In genomic region chr15:22780267-22780666, GRCh38 we compare ENCODE assay signal across 11 cellular contexts. TPM values are rescaled to one million over a fixed set of nuclear protein-coding genes. Genes with fewer than 3 reads are reported as not detected.
DNase-seq lines count a peak whose midpoint lies in the region; FAIRE-seq and TF ChIP-seq lines count a peak whose summit lies in the region.
"Had no signal": no experiment of that assay in that cellular context is flagged by ENCODE, and none has a peak within 500 bp of the region (broad histone marks: within the 10 kb centered on the region; RNA-seq: fewer than 3 reads in every experiment).

No MANE protein-coding gene starts in this region.

- H3K4me1 Mint-ChIP-seq in activated T-cell treated with anti-CD3 and anti-CD28 coated beads, Interleukin-2, amount 50 U/mL, for 24 hours (ENCODE audit: low read depth) = peaks cover 48% of the 10 kb centered on the region
- H3K4me1 Mint-ChIP-seq in Calu3 (ENCODE audit: low read depth, unreplicated experiment) = no peaks in the 10 kb centered on the region
- H3K4me1 Mint-ChIP-seq: neural progenitor cell had no signal

- intact Hi-C loops in Calu3 (cut with micrococcal nuclease; ENCODE audit: unreplicated experiment) = no loop called here

- no TSS peak for BruUV-seq in Calu3 (replicated peaks; lab: Mats Ljungman, UMichigan)

- WGBS in GM23248 (ENCODE audit: low coverage in 1 of 2, low lambda C conversion rate in 2 of 2, missing lambda C conversion rate in 2 of 2), 2 experiments = 90 to 91% methylated on average over 2 of the region's 2 CpGs

- DNase-seq in activated T-cell treated with anti-CD3 and anti-CD28 coated beads, Interleukin-2, amount 50 U/mL, for 24 hours = no peak
- no peak for DNase-seq in activated T-cell treated with anti-CD3 and anti-CD28 coated beads, Interleukin-2, amount 50 U/mL, for 48 hours
- DNase-seq in GM23248 (peak; percentile 14), HT1080 (ENCODE audit: low read depth) (peak; percentile 61), keratinocyte (ENCODE audit: low read depth, low spot score) (no peak), substantia nigra (lab: John Stamatoyannopoulos, UW) (no peak), Calu3 (no peak), NCI-H510A treated with DMSO at 0.1 percent for 48 hours (lab: John Stamatoyannopoulos, UW) (no peak)
- DNase-seq: NCI-H2029, SHP77 had no signal

- dilution Hi-C loops in keratinocyte (cut with MboI; ENCODE audit: extremely low pct_ligation_motif_present, low sequenced_read_pairs) = no loop called here

- H3K27ac ChIP-seq in GM23248 = no peak overlapping the region
- peak overlapping the region; percentile 36 for H3K27ac ChIP-seq in keratinocyte (ENCODE audit: control insufficient read depth, insufficient read depth, low read length)
- no peak overlapping the region for H3K27ac ChIP-seq in substantia nigra (ENCODE audit: low read depth, low read length, poor library complexity, severe bottlenecking)
- H3K27ac ChIP-seq: neural progenitor cell had no signal

- no peak overlapping the region for H3K9ac ChIP-seq in GM23248
- H3K9ac ChIP-seq in keratinocyte (ENCODE audit: control insufficient read depth, extremely low read depth, insufficient read depth, low read length) = no peak overlapping the region
- H3K9ac ChIP-seq: neural progenitor cell had no signal

- H3K4me2 ChIP-seq in GM23248 (ENCODE audit: unreplicated experiment) (no peak overlapping the region), keratinocyte (ENCODE audit: control insufficient read depth, extremely low read depth, insufficient read depth, low read depth, low read length) (no peak overlapping the region)
- H3K4me2 ChIP-seq: neural progenitor cell had no signal

- H3F3A ChIP-seq in GM23248 (ENCODE audit: insufficient read depth) = no peaks in the 10 kb centered on the region

- CTCF ChIA-PET in Calu3 (lab: Charles Lee) = no interaction called here

- H3K27me3 ChIP-seq in GM23248 (replicated peaks; ENCODE audit: insufficient read depth) (no peaks in the 10 kb centered on the region), keratinocyte (ENCODE audit: control insufficient read depth, extremely low read depth, insufficient read depth, low read length) (no peaks in the 10 kb centered on the region)
- H3K27me3 ChIP-seq: neural progenitor cell had no signal

- FAIRE-seq in keratinocyte (lab: Jason Lieb, UNC) = peak; percentile 43

- no peaks in the 10 kb centered on the region for H3K9me3 Mint-ChIP-seq in activated T-cell treated with anti-CD3 and anti-CD28 coated beads, Interleukin-2, amount 50 U/mL, for 24 hours
- no peaks in the 10 kb centered on the region for H3K9me3 Mint-ChIP-seq in Calu3 (ENCODE audit: low read depth, unreplicated experiment)
- H3K9me3 Mint-ChIP-seq: neural progenitor cell had no signal

- no peak for TF ChIP-seq CTCF in keratinocyte (optimal IDR thresholded peaks at IDR 0.05 in 1 of 3, IDR thresholded peaks at IDR 0.05 in 1 of 3, conservative IDR thresholded peaks at IDR 0.05 in 1 of 3; ENCODE audit: extremely low read depth in 1 of 3, insufficient read depth in 2 of 3, low read length in 3 of 3)
- no peak for TF ChIP-seq CTCF in Calu3 (IDR thresholded peaks at IDR 0.05; ENCODE audit: unreplicated experiment)

- no peaks in the 10 kb centered on the region for H3K9me1 ChIP-seq in keratinocyte (ENCODE audit: control insufficient read depth, extremely low read depth, insufficient read depth, low read length)

- no peaks in the 10 kb centered on the region for H3K9me2 ChIP-seq in GM23248 (ENCODE audit: insufficient read depth)

- H3K9me3 ChIP-seq in GM23248 (ENCODE audit: low read depth) = no peaks in the 10 kb centered on the region
- peaks cover 2% of the 10 kb centered on the region for H3K9me3 ChIP-seq in keratinocyte (ENCODE audit: control insufficient read depth, low read depth, low read length)

- H3K36me3 ChIP-seq in GM23248 (ENCODE audit: low read depth) = no peaks in the 10 kb centered on the region
- no peaks in the 10 kb centered on the region for H3K36me3 ChIP-seq in keratinocyte (ENCODE audit: control insufficient read depth in 2 of 2, extremely low read depth in 1 of 2, insufficient read depth in 2 of 2, low read length in 2 of 2)
- H3K36me3 ChIP-seq: neural progenitor cell had no signal

- in situ Hi-C loops in GM23248 (cut with MboI) = no loop called here

- 0 out of 2 replicates have a peak, but pooled peaks cover 2% of the 10 kb centered on the region for H3K4me1 ChIP-seq in GM23248 (ENCODE audit: insufficient read depth)
- H3K4me1 ChIP-seq in keratinocyte (ENCODE audit: control insufficient read depth, extremely low read depth, insufficient read depth, low read length) = peaks cover 10% of the 10 kb centered on the region
- H3K4me1 ChIP-seq: neural progenitor cell had no signal

- H3K27ac Mint-ChIP-seq in activated T-cell treated with anti-CD3 and anti-CD28 coated beads, Interleukin-2, amount 50 U/mL, for 24 hours = peak overlapping the region; percentile 88
- H3K27ac Mint-ChIP-seq in Calu3 (ENCODE audit: unreplicated experiment) = no peak overlapping the region
- H3K27ac Mint-ChIP-seq: neural progenitor cell had no signal

- H4K20me1 ChIP-seq in GM23248 (ENCODE audit: insufficient read depth) (no peaks in the 10 kb centered on the region), keratinocyte (ENCODE audit: control insufficient read depth, extremely low read depth, insufficient read depth, low read length) (no peaks in the 10 kb centered on the region)

- H3K79me2 ChIP-seq in GM23248 (ENCODE audit: insufficient read depth) (no peaks in the 10 kb centered on the region), keratinocyte (ENCODE audit: control insufficient read depth, insufficient read depth, low read length) (no peaks in the 10 kb centered on the region)

- H3K4me3 ChIP-seq in GM23248 (no peak overlapping the region), keratinocyte (ENCODE audit: control insufficient read depth in 2 of 3, extremely low read depth in 1 of 3, insufficient read depth in 2 of 3, low read depth in 1 of 3, low read length in 3 of 3) (no peak overlapping the region)
- H3K4me3 ChIP-seq: neural progenitor cell had no signal

- H3K4me3 Mint-ChIP-seq in activated T-cell treated with anti-CD3 and anti-CD28 coated beads, Interleukin-2, amount 50 U/mL, for 24 hours = no peak overlapping the region
- H3K4me3 Mint-ChIP-seq in Calu3 (ENCODE audit: low read depth, unreplicated experiment) = no peak overlapping the region
- H3K4me3 Mint-ChIP-seq: neural progenitor cell had no signal

- no peaks in the 10 kb centered on the region for H3K36me3 Mint-ChIP-seq in activated T-cell treated with anti-CD3 and anti-CD28 coated beads, Interleukin-2, amount 50 U/mL, for 24 hours (ENCODE audit: low read depth)
- no peaks in the 10 kb centered on the region for H3K36me3 Mint-ChIP-seq in Calu3 (ENCODE audit: insufficient read depth, unreplicated experiment)
- H3K36me3 Mint-ChIP-seq: neural progenitor cell had no signal

- H2AFZ ChIP-seq in GM23248 (no peak overlapping the region), keratinocyte (ENCODE audit: control insufficient read depth, low read length) (no peak overlapping the region)
- H2AFZ ChIP-seq: neural progenitor cell had no signal

- H3K27me3 Mint-ChIP-seq in activated T-cell treated with anti-CD3 and anti-CD28 coated beads, Interleukin-2, amount 50 U/mL, for 24 hours = no peaks in the 10 kb centered on the region
- H3K27me3 Mint-ChIP-seq in Calu3 (ENCODE audit: unreplicated experiment) = no peaks in the 10 kb centered on the region

RNA-seq across cellular contexts. Expression of gene NIPA1, which starts 6.2 kb away (rescaled TPM):
- total RNA-seq in GM23248 (2014; rRNA removed; shearing (Covaris generic)) = 7.1 and 11.4 TPM in 2 replicates
- polyA plus RNA-seq in GM23248 (2016; fragmentation: Nextera tagmentation; extraction: Ambion mirVana) (4.9 and 5.0 TPM in 2 replicates), keratinocyte (9.6 to 12.0 TPM (median 11.7 TPM) in 3 replicates)
- 14.1 and 17.3 TPM in 2 replicates for total RNA-seq in HT1080 (2014; rRNA removed; shearing (Covaris generic))
- polyA plus RNA-seq in HT1080 (2015; cell fraction: cytosol; rRNA removed) = 14.5 and 17.2 TPM in 2 replicates
- polyA plus RNA-seq in HT1080 (2015; cell fraction: nucleus; rRNA removed) = 17.0 and 18.7 TPM in 2 replicates
- 7.2 TPM for polyA plus RNA-seq in keratinocyte (2011; ENCODE audit: low read depth)
- 7.7 and 10.5 TPM in 2 replicates for polyA plus RNA-seq in keratinocyte (2011; cell fraction: cytosol; rRNA removed)
- 16.7 and 21.5 TPM in 2 replicates for polyA plus RNA-seq in keratinocyte (2011; cell fraction: nucleus; rRNA removed)
- polyA plus RNA-seq in keratinocyte (2012; ENCODE audit: low replicate concordance) = 8.6 and 11.7 TPM in 2 replicates
- polyA minus RNA-seq in keratinocyte = 25.4 to 42.6 TPM (median 33.8 TPM) in 3 replicates
- 15.0 TPM for polyA minus RNA-seq in keratinocyte (2011; cell fraction: cytosol; rRNA and poly(A)+ RNA removed)
- polyA minus RNA-seq in keratinocyte (2011; cell fraction: nucleus; rRNA and poly(A)+ RNA removed) = 19.6 and 30.1 TPM in 2 replicates
- total RNA-seq in Calu3 (2022) = 8.3 and 10.0 TPM in 2 replicates

RNA-seq across cellular contexts. Expression of gene NIPA2, which starts 58.2 kb away (rescaled TPM):
- 100 and 110 TPM in 2 replicates for total RNA-seq in GM23248 (2014; rRNA removed; shearing (Covaris generic))
- polyA plus RNA-seq in GM23248 (2016; fragmentation: Nextera tagmentation; extraction: Ambion mirVana) = 74.9 and 75.8 TPM in 2 replicates
- 143 and 150 TPM in 2 replicates for total RNA-seq in HT1080 (2014; rRNA removed; shearing (Covaris generic))
- 106 and 118 TPM in 2 replicates for polyA plus RNA-seq in HT1080 (2015; cell fraction: cytosol; rRNA removed)
- polyA plus RNA-seq in HT1080 (2015; cell fraction: nucleus; rRNA removed) = 52.2 and 55.8 TPM in 2 replicates
- polyA plus RNA-seq in keratinocyte = 52.7 to 81.2 TPM (median 64.6 TPM) in 3 replicates
- polyA plus RNA-seq in keratinocyte (2011; ENCODE audit: low read depth) = 7.3 TPM
- polyA plus RNA-seq in keratinocyte (2011; cell fraction: cytosol; rRNA removed) = 49.8 and 74.6 TPM in 2 replicates
- 35.0 and 45.9 TPM in 2 replicates for polyA plus RNA-seq in keratinocyte (2011; cell fraction: nucleus; rRNA removed)
- polyA plus RNA-seq in keratinocyte (2012; ENCODE audit: low replicate concordance) = 31.1 and 65.8 TPM in 2 replicates
- 20.3 to 54.8 TPM (median 39.8 TPM) in 3 replicates for polyA minus RNA-seq in keratinocyte
- 90.2 TPM for polyA minus RNA-seq in keratinocyte (2011; cell fraction: cytosol; rRNA and poly(A)+ RNA removed)
- 22.8 and 38.9 TPM in 2 replicates for polyA minus RNA-seq in keratinocyte (2011; cell fraction: nucleus; rRNA and poly(A)+ RNA removed)
- 26.0 and 26.6 TPM in 2 replicates for total RNA-seq in Calu3 (2022)

Comparison
In these comparisons a context has a peak if more than half of its experiments do, and no peak if none do; other contexts are left out.
1. DNase-seq: peak in GM23248 (single experiment) and HT1080 (single experiment); none in activated T-cell treated with anti-CD3 and anti-CD28 coated beads, Interleukin-2, amount 50 U/mL, for 24 hours (single experiment), activated T-cell treated with anti-CD3 and anti-CD28 coated beads, Interleukin-2, amount 50 U/mL, for 48 hours (0 of 2), keratinocyte (single experiment), substantia nigra (0 of 49), Calu3 (single experiment) and NCI-H510A treated with DMSO at 0.1 percent for 48 hours (single experiment).